ENCODE assay signal across 19 cellular contexts in genomic region chr4:121118344-121118743, GRCh38. TPM values are rescaled to one million over a fixed set of nuclear protein-coding genes. Genes with fewer than 3 reads are reported as not detected.
DNase-seq lines count a peak whose midpoint lies in the region; ATAC-seq, FAIRE-seq and TF ChIP-seq lines count a peak whose summit lies in the region.
"Had no signal": no experiment of that assay in that cellular context is flagged by ENCODE, and none has a peak within 500 bp of the region (broad histone marks: within the 10 kb centered on the region; RNA-seq: fewer than 3 reads in every experiment).

No MANE protein-coding gene starts in this region.

- no peaks in the 10 kb centered on the region for H3K27me3 Mint-ChIP-seq in activated CD4-positive, alpha-beta memory T cell treated with anti-CD3 and anti-CD28 coated beads, Interleukin-2, amount 10 ng/mL, durations not matched to agents 7 days and 5 days
- H3K27me3 Mint-ChIP-seq in activated CD4-positive, alpha-beta memory T cell treated with anti-CD3 and anti-CD28 coated beads for 36 hours: no peaks in the 10 kb centered on the region
- H3K27me3 Mint-ChIP-seq in stimulated activated naive CD8-positive, alpha-beta T cell treated with anti-CD3 and anti-CD28 coated beads, Interleukin-15, amount 100 ng/mL, for 72 hours: no peaks in the 10 kb centered on the region
- H3K27me3 Mint-ChIP-seq: CD4-positive, alpha-beta memory T cell; IgD-negative memory B cell had no signal

- H3K4me3 Mint-ChIP-seq in activated CD4-positive, alpha-beta memory T cell treated with anti-CD3 and anti-CD28 coated beads, Interleukin-2, amount 10 ng/mL, durations not matched to agents 7 days and 5 days: no peak overlapping the region
- no peak overlapping the region for H3K4me3 Mint-ChIP-seq in activated CD4-positive, alpha-beta memory T cell treated with anti-CD3 and anti-CD28 coated beads for 36 hours
- H3K4me3 Mint-ChIP-seq in stimulated activated naive CD8-positive, alpha-beta T cell treated with anti-CD3 and anti-CD28 coated beads, Interleukin-15, amount 100 ng/mL, for 72 hours: peak overlapping the region; percentile 35 to 45
- H3K4me3 Mint-ChIP-seq in stimulated activated effector memory CD8-positive, alpha-beta T cell treated with anti-CD3 and anti-CD28 coated beads, Interleukin-12 subunit alpha, Interleukin-12 subunit beta, amount 100 ng/mL, for 72 hours: no peak overlapping the region
- H3K4me3 Mint-ChIP-seq: CD14-positive monocyte, IgD-negative memory B cell had no signal

- no peak overlapping the region for H3K4me2 ChIP-seq in H1 (ENCODE audit: insufficient read depth in 1 of 2, low read depth in 2 of 2, low read length in 2 of 2)
- H3K4me2 ChIP-seq: BLaER1 had no signal

- no peaks in the 10 kb centered on the region for H3K36me3 ChIP-seq in H1 (ENCODE audit: control insufficient read depth in 2 of 4, insufficient read depth in 4 of 4, low read length in 3 of 4)
- H3K36me3 ChIP-seq: BLaER1 had no signal

- H4K5ac ChIP-seq in H1 (ENCODE audit: insufficient read length, low read depth, low read length): no peak overlapping the region

- FAIRE-seq in H1 (lab: Jason Lieb, UNC): no peak
- FAIRE-seq: HepG2 had no signal

- no peak overlapping the region for H2AK5ac ChIP-seq in H1 (ENCODE audit: low read depth, low read length)

- no peaks in the 10 kb centered on the region for H3K79me2 ChIP-seq in H1 (ENCODE audit: control insufficient read depth in 1 of 2, insufficient read depth in 2 of 2, low read length in 2 of 2)

- no peak overlapping the region for H3K18ac ChIP-seq in H1 (ENCODE audit: extremely low read depth, low read length)

- TF ChIP-seq RAD21 in H1 (IDR thresholded peaks at IDR 0.05 in 1 of 2, conservative IDR thresholded peaks at IDR 0.05 in 1 of 2; ENCODE audit: low read depth in 2 of 2, low read length in 2 of 2): no peak

- H3K9ac ChIP-seq in H1 (replicated peaks in 1 of 4; ENCODE audit: extremely low read depth in 1 of 4, low read depth in 3 of 4, low read length in 3 of 4): no peak overlapping the region
- H3K9ac ChIP-seq: BLaER1 had no signal

- intact Hi-C loops in activated CD4-positive, alpha-beta memory T cell treated with anti-CD3 and anti-CD28 coated beads for 36 hours (cut with micrococcal nuclease): no loop called here

- TF ChIP-seq CTCF in H1 (IDR thresholded peaks at IDR 0.05; ENCODE audit: control extremely low read depth in 1 of 3, insufficient read depth in 1 of 3, low read depth in 1 of 3, low read length in 3 of 3): no peak

- TF ChIP-seq POLR2A in H1 (IDR thresholded peaks at IDR 0.05; ENCODE audit: control extremely low read depth in 1 of 2, low read depth in 2 of 2, low read length in 2 of 2): no peak

- no peaks in the 10 kb centered on the region for H3K36me3 Mint-ChIP-seq in activated CD4-positive, alpha-beta memory T cell treated with anti-CD3 and anti-CD28 coated beads, Interleukin-2, amount 10 ng/mL, durations not matched to agents 7 days and 5 days (ENCODE audit: low read depth)
- no peaks in the 10 kb centered on the region for H3K36me3 Mint-ChIP-seq in activated CD4-positive, alpha-beta memory T cell treated with anti-CD3 and anti-CD28 coated beads for 36 hours
- H3K36me3 Mint-ChIP-seq in stimulated activated effector memory CD8-positive, alpha-beta T cell treated with anti-CD3 and anti-CD28 coated beads, Interleukin-12 subunit alpha, Interleukin-12 subunit beta, amount 100 ng/mL, for 72 hours: no peaks in the 10 kb centered on the region
- H3K36me3 Mint-ChIP-seq: CD14-positive monocyte; CD4-positive, alpha-beta memory T cell had no signal

- H3K56ac ChIP-seq in H1 (replicated peaks; ENCODE audit: insufficient read length, low read depth, low read length): no peak overlapping the region

- no peak overlapping the region for H3K23ac ChIP-seq in H1 (ENCODE audit: insufficient read length)

- no peaks in the 10 kb centered on the region for H3K79me1 ChIP-seq in H1 (ENCODE audit: low read depth, low read length)

- H3K23me2 ChIP-seq in H1 (ENCODE audit: low read depth, low read length): no peaks in the 10 kb centered on the region; the same call in 1 of the 2 replicates

- no peaks in the 10 kb centered on the region for H3K27me3 ChIP-seq in H1 (replicated peaks in 1 of 4; ENCODE audit: control insufficient read depth in 3 of 4, extremely low read depth in 1 of 4, insufficient read depth in 3 of 4, low read length in 3 of 4)
- H3K27me3 ChIP-seq: BLaER1 had no signal

- H3K27ac ChIP-seq in H1 (ENCODE audit: low read depth, low read length): no peak overlapping the region
- H3K27ac ChIP-seq: BLaER1 had no signal

- peaks cover 32% of the 10 kb centered on the region for H3K4me1 Mint-ChIP-seq in activated CD4-positive, alpha-beta memory T cell treated with anti-CD3 and anti-CD28 coated beads, Interleukin-2, amount 10 ng/mL, durations not matched to agents 7 days and 5 days
- H3K4me1 Mint-ChIP-seq in activated CD4-positive, alpha-beta memory T cell treated with anti-CD3 and anti-CD28 coated beads for 36 hours (ENCODE audit: low read depth): peaks cover 18% of the 10 kb centered on the region
- peaks cover 33% of the 10 kb centered on the region for H3K4me1 Mint-ChIP-seq in stimulated activated naive CD8-positive, alpha-beta T cell treated with anti-CD3 and anti-CD28 coated beads, Interleukin-15, amount 100 ng/mL, for 72 hours
- H3K4me1 Mint-ChIP-seq in stimulated activated effector memory CD8-positive, alpha-beta T cell treated with anti-CD3 and anti-CD28 coated beads, Interleukin-12 subunit alpha, Interleukin-12 subunit beta, amount 100 ng/mL, for 72 hours: peaks cover 25% of the 10 kb centered on the region
- H3K4me1 Mint-ChIP-seq: IgD-negative memory B cell had no signal

- H2BK20ac ChIP-seq in H1 (ENCODE audit: low read length): no peak overlapping the region

- no peak overlapping the region for H2BK5ac ChIP-seq in H1 (ENCODE audit: low read depth, low read length)

- no peaks in the 10 kb centered on the region for H4K20me1 ChIP-seq in H1 (replicated peaks in 1 of 2; ENCODE audit: control insufficient read depth in 1 of 2, insufficient read depth in 2 of 2, low read length in 2 of 2)
- H4K20me1 ChIP-seq: BLaER1 had no signal

- POLR2A ChIA-PET in activated CD4-positive, alpha-beta memory T cell treated with anti-CD3 and anti-CD28 coated beads, Interleukin-2, amount 10 ng/mL, durations not matched to agents 7 days and 5 days (lab: Charles Lee): interaction anchor here (0.7 kb wide), 1 partner anchor 72 kb away, joined by 3 read pairs; no protein-coding TSS in a partner anchor
- POLR2A ChIA-PET in activated CD4-positive, alpha-beta memory T cell treated with anti-CD3 and anti-CD28 coated beads for 36 hours (lab: Charles Lee): no interaction called here
- POLR2A ChIA-PET in H1 (lab: Charles Lee; ENCODE audit: partially characterized antibody): no interaction called here

- TF ChIP-seq EP300 in H1 (IDR thresholded peaks at IDR 0.05; ENCODE audit: borderline replicate concordance in 1 of 2, low read depth in 2 of 2, low read length in 2 of 2): no peak

- ATAC-seq in stimulated activated naive CD8-positive, alpha-beta T cell treated with anti-CD3 and anti-CD28 coated beads, Interleukin-15, amount 100 ng/mL, for 72 hours: no peak
- no peak for ATAC-seq in stimulated activated naive CD8-positive, alpha-beta T cell treated with anti-CD3 and anti-CD28 coated beads, Interleukin-15, Interleukin-2, amounts not matched to agents 100 U/mL and 50 U/mL, for 24 hours
- peak; percentile 51 for ATAC-seq in stimulated activated effector memory CD8-positive, alpha-beta T cell treated with anti-CD3 and anti-CD28 coated beads, Interleukin-12 subunit alpha, Interleukin-12 subunit beta, amount 100 ng/mL, for 72 hours
- ATAC-seq in GM21360 (IDR thresholded peaks at IDR 0.05; ENCODE audit: unreplicated experiment): no peak
- ATAC-seq: HepG2 had no signal

- H2AFZ ChIP-seq in H1 (ENCODE audit: low read length): 0 out of 2 replicates have a peak overlapping the region, but pooled peaks have one; percentile 2

- peak overlapping the region; percentile 9 for H3K27ac Mint-ChIP-seq in activated CD4-positive, alpha-beta memory T cell treated with anti-CD3 and anti-CD28 coated beads, Interleukin-2, amount 10 ng/mL, durations not matched to agents 7 days and 5 days
- H3K27ac Mint-ChIP-seq in activated CD4-positive, alpha-beta memory T cell treated with anti-CD3 and anti-CD28 coated beads for 36 hours: no peak overlapping the region
- no peak overlapping the region for H3K27ac Mint-ChIP-seq in stimulated activated naive CD8-positive, alpha-beta T cell treated with anti-CD3 and anti-CD28 coated beads, Interleukin-15, amount 100 ng/mL, for 72 hours
- H3K27ac Mint-ChIP-seq in stimulated activated effector memory CD8-positive, alpha-beta T cell treated with anti-CD3 and anti-CD28 coated beads, Interleukin-12 subunit alpha, Interleukin-12 subunit beta, amount 100 ng/mL, for 72 hours: peak overlapping the region; percentile 60
- H3K27ac Mint-ChIP-seq: CD14-positive monocyte, IgD-negative memory B cell had no signal

- H2BK12ac ChIP-seq in H1 (ENCODE audit: low read depth, low read length): no peak overlapping the region

- no peak overlapping the region for H3K4ac ChIP-seq in H1 (replicated peaks; ENCODE audit: insufficient read length, low read depth, low read length)

- no peak overlapping the region for H3K4me3 ChIP-seq in H1 (ENCODE audit: extremely low read depth in 1 of 4, insufficient read depth in 2 of 4, low read depth in 3 of 4, low read length in 4 of 4)
- H3K4me3 ChIP-seq: BLaER1 had no signal

- H3K9me3 Mint-ChIP-seq in activated CD4-positive, alpha-beta memory T cell treated with anti-CD3 and anti-CD28 coated beads, Interleukin-2, amount 10 ng/mL, durations not matched to agents 7 days and 5 days: no peaks in the 10 kb centered on the region
- H3K9me3 Mint-ChIP-seq in activated CD4-positive, alpha-beta memory T cell treated with anti-CD3 and anti-CD28 coated beads for 36 hours: no peaks in the 10 kb centered on the region
- H3K9me3 Mint-ChIP-seq in stimulated activated naive CD8-positive, alpha-beta T cell treated with anti-CD3 and anti-CD28 coated beads, Interleukin-15, amount 100 ng/mL, for 72 hours: no peaks in the 10 kb centered on the region
- no peaks in the 10 kb centered on the region for H3K9me3 Mint-ChIP-seq in stimulated activated effector memory CD8-positive, alpha-beta T cell treated with anti-CD3 and anti-CD28 coated beads, Interleukin-12 subunit alpha, Interleukin-12 subunit beta, amount 100 ng/mL, for 72 hours
- H3K9me3 Mint-ChIP-seq: CD14-positive monocyte; CD4-positive, alpha-beta memory T cell; IgD-negative memory B cell had no signal

- no peak for DNase-seq in activated CD4-positive, alpha-beta memory T cell treated with anti-CD3 and anti-CD28 coated beads, Interleukin-2, amount 10 ng/mL, durations not matched to agents 7 days and 5 days
- DNase-seq in activated CD4-positive, alpha-beta memory T cell treated with anti-CD3 and anti-CD28 coated beads for 36 hours: no peak
- DNase-seq in stimulated activated naive CD8-positive, alpha-beta T cell treated with anti-CD3 and anti-CD28 coated beads, Interleukin-15, amount 100 ng/mL, for 72 hours: no peak
- DNase-seq in stimulated activated naive CD8-positive, alpha-beta T cell treated with anti-CD3 and anti-CD28 coated beads, Interleukin-15, Interleukin-2, amounts not matched to agents 100 U/mL and 50 U/mL, for 24 hours: no peak
- DNase-seq in H1 (ENCODE audit: low read depth in 1 of 2, low spot score in 2 of 2) (no peak), inferior parietal cortex (ENCODE audit: extremely low spot score) (no peak)
- DNase-seq in stimulated activated effector memory CD8-positive, alpha-beta T cell treated with anti-CD3 and anti-CD28 coated beads, Interleukin-12 subunit alpha, Interleukin-12 subunit beta, amount 100 ng/mL, for 72 hours (ENCODE audit: low spot score in 2 of 2): no peak
- DNase-seq: 8988T; Calu3; CD4-positive, alpha-beta memory T cell; DMS79 treated with DMSO at 0.1 percent for 48 hours; GF-D8; H7 had no signal

- H4K91ac ChIP-seq in H1 (replicated peaks; ENCODE audit: insufficient read length, low read length): no peak overlapping the region

- no peaks in the 10 kb centered on the region for H3K4me1 ChIP-seq in H1 (replicated peaks in 1 of 4; ENCODE audit: control insufficient read depth in 3 of 4, insufficient read depth in 4 of 4, low read length in 3 of 4)
- H3K4me1 ChIP-seq: BLaER1 had no signal

- 89% methylated on average over 2 of the region's 2 CpGs; no CpG with 5 or more reads in 1 of the 2 experiments for WGBS in H1 (ENCODE audit: extremely low coverage in 1 of 2, insufficient coverage in 1 of 2, insufficient read length in 1 of 2, insufficient replicate concordance in 2 of 2, low coverage in 1 of 2, low lambda C conversion rate in 2 of 2, missing lambda C conversion rate in 1 of 2), 2 experiments

- H2BK15ac ChIP-seq in H1 (ENCODE audit: low read length): no peak overlapping the region

- CTCF ChIA-PET in activated CD4-positive, alpha-beta memory T cell treated with anti-CD3 and anti-CD28 coated beads, Interleukin-2, amount 10 ng/mL, durations not matched to agents 7 days and 5 days (lab: Charles Lee): interaction anchor here (1.7 kb wide), 1 partner anchor 72 kb away, joined by 4 read pairs; no protein-coding TSS in a partner anchor
- CTCF ChIA-PET in activated CD4-positive, alpha-beta memory T cell treated with anti-CD3 and anti-CD28 coated beads for 36 hours (lab: Charles Lee): interaction anchor here (0.6 to 2.5 kb wide), 3 partner anchors 31 to 190 kb away, joined by 3 to 8 read pairs (median 3); no protein-coding TSS in a partner anchor
- CTCF ChIA-PET in H1 (lab: Charles Lee; ENCODE audit: partially characterized antibody): interaction anchor here (0.6 to 1.4 kb wide), 4 partner anchors 27 to 846 kb away, joined by 3 to 4 read pairs (median 4); no protein-coding TSS in a partner anchor

- H3K9me3 ChIP-seq in H1 (ENCODE audit: insufficient read depth in 2 of 2, low read depth in 1 of 2, low read length in 1 of 2): no peaks in the 10 kb centered on the region
- H3K9me3 ChIP-seq: BLaER1 had no signal

- H4K8ac ChIP-seq in H1 (ENCODE audit: extremely low read depth, insufficient read depth, low read length): no peak overlapping the region

- H3K14ac ChIP-seq in H1 (ENCODE audit: insufficient read length): no peak overlapping the region

- H2BK120ac ChIP-seq in H1 (replicated peaks; ENCODE audit: low read depth, low read length): no peak overlapping the region

RNA-seq across cellular contexts. Expression of gene TNIP3, which starts 45.8 kb away (rescaled TPM):
- 1 to 10 TPM; 1.2 to 1.6 TPM for total RNA-seq in activated CD4-positive, alpha-beta memory T cell treated with anti-CD3 and anti-CD28 coated beads, Interleukin-2, amount 10 ng/mL, durations not matched to agents 7 days and 5 days
- 10 to 100 TPM; 12.0 to 12.3 TPM for total RNA-seq in activated CD4-positive, alpha-beta memory T cell treated with anti-CD3 and anti-CD28 coated beads for 36 hours
- not detected in 2 replicates for total RNA-seq in H1 (2021; fragmentation: NEBNext Ultra II Directional; extraction: Animal tissue kit (Norgen Biotek cat#: 25700))
- polyA plus RNA-seq in H1 (2011; rRNA removed): not detected in 2 replicates
- not detected for polyA plus RNA-seq in H1 (2011; cell fraction: cytosol; rRNA removed)
- not detected for polyA plus RNA-seq in H1 (2011; cell fraction: nucleus; rRNA removed)
- polyA plus RNA-seq in H1 (2012, experiment 1 of 2): not detected in 4 replicates
- polyA plus RNA-seq in H1 (2012, experiment 2 of 2): not detected
- not detected for polyA plus RNA-seq in H1 (2013, experiment 1 of 2)
- polyA plus RNA-seq in H1 (2013, experiment 2 of 2): 0.13 TPM
- not detected in 2 replicates for polyA minus RNA-seq in H1 (2011; rRNA and poly(A)+ RNA removed)
- not detected for polyA minus RNA-seq in H1 (2011; cell fraction: cytosol; rRNA and poly(A)+ RNA removed)
- not detected for polyA minus RNA-seq in H1 (2011; cell fraction: nucleus; rRNA and poly(A)+ RNA removed)
- total RNA-seq: Calu3, H7, HepG2 had no signal
- polyA plus RNA-seq: HepG2, IgD-negative memory B cell had no signal

RNA-seq across cellular contexts. Expression of gene NDNF, which starts 46.0 kb away (rescaled TPM):
- under 1 TPM in 1 of 2 experiments, not detected in 1; 0.28 TPM for total RNA-seq in activated CD4-positive, alpha-beta memory T cell treated with anti-CD3 and anti-CD28 coated beads, Interleukin-2, amount 10 ng/mL, durations not matched to agents 7 days and 5 days
- not detected for total RNA-seq in activated CD4-positive, alpha-beta memory T cell treated with anti-CD3 and anti-CD28 coated beads for 36 hours
- 1.6 and 1.8 TPM in 2 replicates for total RNA-seq in H1 (2021; fragmentation: NEBNext Ultra II Directional; extraction: Animal tissue kit (Norgen Biotek cat#: 25700))
- polyA plus RNA-seq in H1 (2011; rRNA removed): 0.50 and 0.70 TPM in 2 replicates
- polyA plus RNA-seq in H1 (2011; cell fraction: cytosol; rRNA removed): 0.72 TPM
- 1.1 TPM for polyA plus RNA-seq in H1 (2011; cell fraction: nucleus; rRNA removed)
- polyA plus RNA-seq in H1 (2012, experiment 1 of 2): 1.3 to 2.1 TPM (median 1.4 TPM) in 4 replicates
- 0.52 TPM for polyA plus RNA-seq in H1 (2012, experiment 2 of 2)
- polyA plus RNA-seq in H1 (2013, experiment 1 of 2): 1.3 TPM
- polyA plus RNA-seq in H1 (2013, experiment 2 of 2): 1.1 TPM
- polyA minus RNA-seq in H1 (2011; rRNA and poly(A)+ RNA removed): 1.1 and 2.8 TPM in 2 replicates
- polyA minus RNA-seq in H1 (2011; cell fraction: cytosol; rRNA and poly(A)+ RNA removed): 1.2 TPM
- polyA minus RNA-seq in H1 (2011; cell fraction: nucleus; rRNA and poly(A)+ RNA removed): 2.1 TPM
- total RNA-seq: CD4-positive, alpha-beta memory T cell; HepG2 had no signal
- polyA plus RNA-seq: AG04450; CD14-positive monocyte; CD4-positive, alpha-beta memory T cell; HepG2; IgD-negative memory B cell had no signal

Comparison
In these comparisons a context has a peak if more than half of its experiments do, and no peak if none do; other contexts are left out.
1. H3K27ac Mint-ChIP-seq: peak in activated CD4-positive, alpha-beta memory T cell treated with anti-CD3 and anti-CD28 coated beads, Interleukin-2, amount 10 ng/mL, durations not matched to agents 7 days and 5 days (single experiment) and stimulated activated effector memory CD8-positive, alpha-beta T cell treated with anti-CD3 and anti-CD28 coated beads, Interleukin-12 subunit alpha, Interleukin-12 subunit beta, amount 100 ng/mL, for 72 hours (single experiment); none in activated CD4-positive, alpha-beta memory T cell treated with anti-CD3 and anti-CD28 coated beads for 36 hours (single experiment) and stimulated activated naive CD8-positive, alpha-beta T cell treated with anti-CD3 and anti-CD28 coated beads, Interleukin-15, amount 100 ng/mL, for 72 hours (0 of 2).
2. RNA of gene TNIP3, which starts 45.8 kb away (total RNA-seq): 12.0 to 12.3 TPM in activated CD4-positive, alpha-beta memory T cell treated with anti-CD3 and anti-CD28 coated beads for 36 hours; 1.2 to 1.6 TPM in activated CD4-positive, alpha-beta memory T cell treated with anti-CD3 and anti-CD28 coated beads, Interleukin-2, amount 10 ng/mL, durations not matched to agents 7 days and 5 days and not detected in H1; every median in the first group is over 4 times any median in the second.
3. H3K4me3 Mint-ChIP-seq: peak in stimulated activated naive CD8-positive, alpha-beta T cell treated with anti-CD3 and anti-CD28 coated beads, Interleukin-15, amount 100 ng/mL, for 72 hours (2 of 2); none in activated CD4-positive, alpha-beta memory T cell treated with anti-CD3 and anti-CD28 coated beads, Interleukin-2, amount 10 ng/mL, durations not matched to agents 7 days and 5 days (single experiment), activated CD4-positive, alpha-beta memory T cell treated with anti-CD3 and anti-CD28 coated beads for 36 hours (single experiment) and stimulated activated effector memory CD8-positive, alpha-beta T cell treated with anti-CD3 and anti-CD28 coated beads, Interleukin-12 subunit alpha, Interleukin-12 subunit beta, amount 100 ng/mL, for 72 hours (single experiment).